Comparison of ENCODE assay signal across 8 cellular contexts in genomic region chr2:45778720-45779171, GRCh38.
DNase-seq lines count a peak whose midpoint lies in the region; ATAC-seq and TF ChIP-seq lines count a peak whose summit lies in the region.

No MANE protein-coding gene starts in this region.

- no peaks in the 10 kb centered on the region for H3K27me3 Mint-ChIP-seq in activated B cell treated with CpG ODN at 0.5 μM for 24 hours

- H3K27me3 ChIP-seq in left lung, result no peaks in the 10 kb centered on the region

- H3K36me3 Mint-ChIP-seq in activated B cell treated with CpG ODN at 0.5 μM for 24 hours (ENCODE audit: low read depth), result no peaks in the 10 kb centered on the region

- POLR2A ChIA-PET in activated B cell treated with CpG ODN at 0.5 μM for 24 hours (lab: Charles Lee), result interaction anchor here (0.6 to 2.4 kb wide), 8 partner anchors 21 to 128 kb away, joined by 3 to 36 read pairs (median 6); partner anchors contain the start of gene PRKCE

- TF ChIP-seq CTCF in activated B cell treated with CpG ODN at 0.5 μM for 24 hours (IDR thresholded peaks at IDR 0.05) (no peak), cardiac fibroblast (IDR thresholded peaks at IDR 0.05; ENCODE audit: low read depth, low read length) (peak; percentile 78), left lung (IDR thresholded peaks at IDR 0.05) (peak; percentile 68 to 84)

- H3K4me3 Mint-ChIP-seq in activated B cell treated with CpG ODN at 0.5 μM for 24 hours, result peak overlapping the region; percentile 44

- H3K9me3 ChIP-seq in left lung, result no peaks in the 10 kb centered on the region

- no peaks in the 10 kb centered on the region for H3K36me3 ChIP-seq in left lung

- H3K4me1 ChIP-seq in left lung, result peaks cover 0 to 38% of the 10 kb centered on the region in 2 donors

- H3K9me3 Mint-ChIP-seq in activated B cell treated with CpG ODN at 0.5 μM for 24 hours, result no peaks in the 10 kb centered on the region

- ATAC-seq in activated B cell treated with CpG ODN at 0.5 μM for 24 hours (ENCODE audit: low read depth) (peak; percentile 83), left lung (peak; percentile 90)

- DNase-seq in NCI-H524 (lab: John Stamatoyannopoulos, UW), result peak; percentile 22 to 78
- DNase-seq in NCI-H524 treated with DMSO at 0.1 percent for 48 hours (lab: John Stamatoyannopoulos, UW), result no peak
- DNase-seq in MV-4-11 (lab: John Stamatoyannopoulos, UW), result peak; percentile 61
- DNase-seq in activated B cell treated with CpG ODN at 0.5 μM for 24 hours, result peak; percentile 35
- DNase-seq in cardiac fibroblast (ENCODE audit: low read depth in 2 of 2), result peak; percentile 81 to 85
- DNase-seq in left lung, result peak in 1 of 2 donors; percentile 67
- peak; percentile 56 for DNase-seq in stimulated activated CD8-positive, alpha-beta memory T cell treated with anti-CD3 and anti-CD28 coated beads, Interleukin-15, amount 100 ng/mL, for 1 hour (ENCODE audit: low read depth)
- DNase-seq in NCI-H526 treated with DMSO at 0.1 percent for 48 hours (lab: John Stamatoyannopoulos, UW), result no peak

- H3K27ac ChIP-seq in left lung, result no peak overlapping the region

- H3K4me3 ChIP-seq in cardiac fibroblast (replicated peaks in 1 of 2; ENCODE audit: low read depth in 2 of 2, low read length in 2 of 2) (no peak overlapping the region), left lung (no peak overlapping the region)

- intact Hi-C loops in activated B cell treated with CpG ODN at 0.5 μM for 24 hours (cut with micrococcal nuclease), result loop anchor here (1.0 to 5.0 kb wide), 6 partner anchors 50 to 158 kb away; partner anchors contain the start of gene PRKCE
- intact Hi-C loops in left lung (cut with DNase I), result loop anchor here in 1 of 2 donors (5.0 kb wide), 1 partner anchor 136 kb away; no protein-coding TSS in a partner anchor

- CTCF ChIA-PET in activated B cell treated with CpG ODN at 0.5 μM for 24 hours (lab: Charles Lee), result interaction anchor here (0.6 to 3.9 kb wide), 36 partner anchors 10 to 211 kb away, joined by 3 to 86 read pairs (median 4); partner anchors contain the start of gene PRKCE

- H3K27ac Mint-ChIP-seq in activated B cell treated with CpG ODN at 0.5 μM for 24 hours, result peak overlapping the region; percentile 39

- H3K4me1 Mint-ChIP-seq in activated B cell treated with CpG ODN at 0.5 μM for 24 hours, result peaks cover 76% of the 10 kb centered on the region

Comparison
In these comparisons a context has a peak if more than half of its experiments do, and no peak if none do; other contexts are left out.
1. DNase-seq: peak in NCI-H524 (2 of 2), MV-4-11 (single experiment), activated B cell treated with CpG ODN at 0.5 μM for 24 hours (single experiment), cardiac fibroblast (2 of 2) and stimulated activated CD8-positive, alpha-beta memory T cell treated with anti-CD3 and anti-CD28 coated beads, Interleukin-15, amount 100 ng/mL, for 1 hour (single experiment); none in NCI-H524 treated with DMSO at 0.1 percent for 48 hours (single experiment) and NCI-H526 treated with DMSO at 0.1 percent for 48 hours (single experiment).